ENCODE assay signal across 27 cellular contexts in genomic region chr12:116761499-116761898, GRCh38.
"Had no signal": no experiment of that assay in that cellular context is flagged by ENCODE, and none has a peak within 500 bp of the region (broad histone marks: within the 10 kb centered on the region; RNA-seq: fewer than 3 reads in every experiment).

No MANE protein-coding gene starts in this region.

- H3K36me3 ChIP-seq: breast epithelium, SJSA1 had no signal

- H3K9ac ChIP-seq: SK-N-SH had no signal

- H3K9me3 Mint-ChIP-seq: activated CD8-positive, alpha-beta T cell treated with anti-CD3 and anti-CD28 coated beads for 36 hours; activated naive CD4-positive, alpha-beta T cell treated with anti-CD3 and anti-CD28 coated beads, Interleukin-2, amount 50 U/mL, for 24 hours; activated naive CD8-positive, alpha-beta T cell treated with anti-CD3 and anti-CD28 coated beads, Interleukin-2, amount 10 ng/mL, durations not matched to agents 7 days and 5 days; activated T-cell treated with anti-CD3 and anti-CD28 coated beads, Interleukin-2, amount 50 U/mL, for 24 hours; activated T-helper 2 cell treated with anti-CD3 and anti-CD28 coated beads, Interferon-gamma antibody, Interleukin-2, Interleukin-4, amounts not matched to agents 10 μg/mL and 5 μg/mL and 100 μg/mL, durations not matched to agents 14 hours and 24 hours and 36 hours; T-helper 1 cell treated with Interleukin-12 subunit alpha and Interleukin-12 subunit beta and Interleukin-4 antibody, amounts not matched to agents 30 μg/mL and 1 μg/mL, for 36 hours; T-helper 2 cell treated with Interferon-gamma antibody and Interleukin-4, amounts not matched to agents 5 μg/mL and 100 μg/mL, for 36 hours had no signal

- H3K9me3 ChIP-seq: body of pancreas, breast epithelium, SJSA1, SK-N-SH had no signal

- H3K4me1 ChIP-seq: body of pancreas, breast epithelium, SJSA1 had no signal

- H3K27me3 ChIP-seq: body of pancreas, breast epithelium, SJSA1 had no signal

- ATAC-seq: activated CD8-positive, alpha-beta T cell treated with anti-CD3 and anti-CD28 coated beads for 36 hours; body of pancreas; Panc1 had no signal

- H3K27me3 Mint-ChIP-seq: activated CD4-positive, alpha-beta T cell treated with anti-CD3 and anti-CD28 coated beads, Interleukin-2, amount 10 ng/mL, durations not matched to agents 24 days and 14 days; activated CD8-positive, alpha-beta T cell treated with anti-CD3 and anti-CD28 coated beads for 36 hours; activated naive CD4-positive, alpha-beta T cell treated with anti-CD3 and anti-CD28 coated beads, Interleukin-2, amount 50 U/mL, for 24 hours; activated naive CD8-positive, alpha-beta T cell treated with anti-CD3 and anti-CD28 coated beads, Interleukin-2, amount 10 ng/mL, durations not matched to agents 7 days and 5 days; activated T-cell treated with anti-CD3 and anti-CD28 coated beads, Interleukin-2, amount 50 U/mL, for 24 hours had no signal

- H3K4me3 ChIP-seq: body of pancreas, breast epithelium, SJSA1 had no signal

- DNase-seq: activated CD4-positive, alpha-beta T cell treated with anti-CD3 and anti-CD28 coated beads, Interleukin-2, amount 10 ng/mL, durations not matched to agents 24 days and 14 days; activated CD4-positive, alpha-beta T cell treated with anti-CD3 and anti-CD28 coated beads, Interleukin-2, amount 50 U/mL, for 4 hours; activated CD8-positive, alpha-beta T cell treated with anti-CD3 and anti-CD28 coated beads for 36 hours; activated gamma-delta T cell; activated naive CD4-positive, alpha-beta T cell treated with Interleukin-2 at 50 U/mL for 16 hours; activated naive CD8-positive, alpha-beta T cell treated with anti-CD3 and anti-CD28 coated beads, Interleukin-2, amount 10 ng/mL, durations not matched to agents 7 days and 5 days; activated T-cell treated with anti-CD3 and anti-CD28 coated beads, Interleukin-2, amount 50 U/mL, for 24 hours; body of pancreas; Kasumi-1; KG1; MM.1S; MV-4-11; NCI-H1092; NCI-H1436 treated with DMSO at 0.1 percent for 48 hours; NCI-H1694 treated with DMSO at 0.1 percent for 48 hours; NCI-H2029; NCI-H345; NCI-H524 treated with DMSO at 0.1 percent for 48 hours; SHP77 treated with DMSO at 0.1 percent for 48 hours; SK-N-SH had no signal

- H3K27ac Mint-ChIP-seq: activated CD4-positive, alpha-beta T cell treated with anti-CD3 and anti-CD28 coated beads, Interleukin-2, amount 10 ng/mL, durations not matched to agents 24 days and 14 days; activated CD8-positive, alpha-beta T cell treated with anti-CD3 and anti-CD28 coated beads for 36 hours; activated T-cell treated with anti-CD3 and anti-CD28 coated beads, Interleukin-2, amount 50 U/mL, for 24 hours; activated T-helper 2 cell treated with anti-CD3 and anti-CD28 coated beads, Interferon-gamma antibody, Interleukin-2, Interleukin-4, amounts not matched to agents 10 μg/mL and 5 μg/mL and 100 μg/mL, durations not matched to agents 14 hours and 24 hours and 36 hours; T-helper 1 cell treated with Interleukin-12 subunit alpha and Interleukin-12 subunit beta and Interleukin-4 antibody, amounts not matched to agents 30 μg/mL and 1 μg/mL, for 36 hours; T-helper 2 cell treated with Interferon-gamma antibody and Interleukin-4, amounts not matched to agents 5 μg/mL and 100 μg/mL, for 36 hours had no signal

- H3K9me2 ChIP-seq: SK-N-SH had no signal

- H3K27ac ChIP-seq: body of pancreas, breast epithelium, SJSA1 had no signal

- H3K4me2 ChIP-seq: SK-N-SH had no signal
